2 cellular contexts compared by ENCODE assay signal in genomic region chr20:3820901-3821727, GRCh38.
TF ChIP-seq lines count a peak whose summit lies in the region.

No MANE protein-coding gene starts in this region.

TF ChIP-seq in SK-N-SH, 30 proteins besides CTCF, POLR2A, EP300 and RAD21 (continued from another document):
- no peak for TF ChIP-seq USF2 (IDR thresholded peaks at IDR 0.05; ENCODE audit: borderline replicate concordance, low read depth, low read length)
- TF ChIP-seq FOXJ3 (CRISPR knock-in tag; IDR thresholded peaks at IDR 0.05): no peak

TF ChIP-seq in SK-N-SH treated with all-trans-retinoic acid at 6 μM for 48 hours, 23 proteins besides CTCF, POLR2A, EP300 and RAD21 (continued from another document):
- TF ChIP-seq PATZ1 (CRISPR knock-in tag; IDR thresholded peaks at IDR 0.05; ENCODE audit: borderline replicate concordance) (no peak), POU6F1 (CRISPR knock-in tag; IDR thresholded peaks at IDR 0.05; ENCODE audit: borderline replicate concordance, low read depth) (no peak), GLIS3 (CRISPR knock-in tag; IDR thresholded peaks at IDR 0.05) (no peak)
